Comparison of ENCODE assay signal across 6 cellular contexts in genomic region chr1:43936470-43937151, GRCh38.
A peak's percentile ranks its signal among the peaks of the same experiment; 100 is the strongest.
DNase-seq lines count a peak whose midpoint lies in the region; ATAC-seq and TF ChIP-seq lines count a peak whose summit lies in the region.

No MANE protein-coding gene starts in this region.

- peak overlapping the region; percentile 83 for H3K4me2 ChIP-seq in BLaER1

- peaks cover 45% of the 10 kb centered on the region for H3K4me1 ChIP-seq in BLaER1

- H3K27me3 ChIP-seq in BLaER1 = peaks cover 65% of the 10 kb centered on the region

- peaks cover 18% of the 10 kb centered on the region; the same call in 1 of the 2 replicates for H3K36me3 ChIP-seq in BLaER1

- H3K4me3 ChIP-seq in BLaER1 (peak overlapping the region; percentile 66), foreskin fibroblast (ENCODE audit: low read depth in 1 of 2, low read length in 2 of 2) (peak overlapping the region; percentile 18 to 24)

- H3K4me1 Mint-ChIP-seq in stimulated activated effector memory CD8-positive, alpha-beta T cell treated with anti-CD3 and anti-CD28 coated beads, Interleukin-12 subunit alpha, Interleukin-12 subunit beta, amount 100 ng/mL, for 72 hours = peaks cover 18% of the 10 kb centered on the region

- peaks cover 51% of the 10 kb centered on the region for H4K20me1 ChIP-seq in BLaER1

- DNase-seq in NCI-H526 (lab: John Stamatoyannopoulos, UW) = peak; percentile 47 to 88
- peak in 1 of 2 donors; percentile 68 for DNase-seq in foreskin fibroblast
- DNase-seq in stimulated activated effector memory CD8-positive, alpha-beta T cell treated with anti-CD3 and anti-CD28 coated beads, Interleukin-12 subunit alpha, Interleukin-12 subunit beta, amount 100 ng/mL, for 72 hours (ENCODE audit: low spot score in 2 of 2) = no peak
- DNase-seq in activated CD4-positive, CD25-positive, alpha-beta regulatory T cell treated with anti-CD3 and anti-CD28 coated beads, Interleukin-2, amount 50 U/mL, for 72 hours = no peak

- H3K9me3 ChIP-seq in BLaER1 = no peaks in the 10 kb centered on the region

- H3K9me3 Mint-ChIP-seq in stimulated activated effector memory CD8-positive, alpha-beta T cell treated with anti-CD3 and anti-CD28 coated beads, Interleukin-12 subunit alpha, Interleukin-12 subunit beta, amount 100 ng/mL, for 72 hours = no peaks in the 10 kb centered on the region

- peak; percentile 17 for ATAC-seq in stimulated activated effector memory CD8-positive, alpha-beta T cell treated with anti-CD3 and anti-CD28 coated beads, Interleukin-12 subunit alpha, Interleukin-12 subunit beta, amount 100 ng/mL, for 72 hours
- no peak for ATAC-seq in HG03196 (IDR thresholded peaks at IDR 0.05; ENCODE audit: unreplicated experiment)

- TF ChIP-seq CTCF in foreskin fibroblast (IDR thresholded peaks at IDR 0.05; ENCODE audit: low read depth, low read length) = no peak

- H3K4me3 Mint-ChIP-seq in stimulated activated effector memory CD8-positive, alpha-beta T cell treated with anti-CD3 and anti-CD28 coated beads, Interleukin-12 subunit alpha, Interleukin-12 subunit beta, amount 100 ng/mL, for 72 hours = peak overlapping the region; percentile 37

- H3K9ac ChIP-seq in BLaER1 = no peak overlapping the region

- no peak overlapping the region for H3K27ac Mint-ChIP-seq in stimulated activated effector memory CD8-positive, alpha-beta T cell treated with anti-CD3 and anti-CD28 coated beads, Interleukin-12 subunit alpha, Interleukin-12 subunit beta, amount 100 ng/mL, for 72 hours

- H3K36me3 Mint-ChIP-seq in stimulated activated effector memory CD8-positive, alpha-beta T cell treated with anti-CD3 and anti-CD28 coated beads, Interleukin-12 subunit alpha, Interleukin-12 subunit beta, amount 100 ng/mL, for 72 hours = peaks cover 9% of the 10 kb centered on the region

- H3K27ac ChIP-seq in BLaER1 = no peak overlapping the region

Comparison
In these comparisons a context has a peak if more than half of its experiments do, and no peak if none do; other contexts are left out.
1. DNase-seq: peak in NCI-H526 (2 of 2); none in stimulated activated effector memory CD8-positive, alpha-beta T cell treated with anti-CD3 and anti-CD28 coated beads, Interleukin-12 subunit alpha, Interleukin-12 subunit beta, amount 100 ng/mL, for 72 hours (0 of 2) and activated CD4-positive, CD25-positive, alpha-beta regulatory T cell treated with anti-CD3 and anti-CD28 coated beads, Interleukin-2, amount 50 U/mL, for 72 hours (single experiment).